Comparison of ENCODE assay signal across 9 cellular contexts in genomic region chr3:165196577-165197561, GRCh38. TPM values are rescaled to one million over a fixed set of nuclear protein-coding genes. Genes with fewer than 3 reads are reported as not detected.
DNase-seq lines count a peak whose midpoint lies in the region; ATAC-seq and TF ChIP-seq lines count a peak whose summit lies in the region.
"Had no signal": no experiment of that assay in that cellular context is flagged by ENCODE, and none has a peak within 500 bp of the region (broad histone marks: within the 10 kb centered on the region; RNA-seq: fewer than 3 reads in every experiment).

No MANE protein-coding gene starts in this region.

- H3K9ac ChIP-seq in rectal smooth muscle tissue (ENCODE audit: low read length): no peak overlapping the region

- H3K27ac ChIP-seq in Panc1 (ENCODE audit: low read length) (no peak overlapping the region), rectal smooth muscle tissue (ENCODE audit: low read depth, low read length) (no peak overlapping the region)

- BruUV-seq in Panc1 (replicated peaks; lab: Mats Ljungman, UMichigan): no TSS peak

- no peaks in the 10 kb centered on the region for H3K9me3 ChIP-seq in Panc1 (ENCODE audit: control insufficient read depth, insufficient read depth, low read depth, low read length)

- H3K4me3 ChIP-seq in H7 (ENCODE audit: insufficient read depth, low read depth, low read length) (peak overlapping the region; percentile 54), Panc1 (ENCODE audit: low read depth in 2 of 2, low read length in 2 of 2) (peak overlapping the region; percentile 33 to 54), rectal smooth muscle tissue (ENCODE audit: low read length) (peak overlapping the region; percentile 70)

- POLR2A ChIA-PET in Panc1 (lab: Charles Lee): no interaction called here

- peaks cover 19% of the 10 kb centered on the region for H3K4me1 ChIP-seq in Panc1 (ENCODE audit: control insufficient read depth, insufficient read depth, low read length)
- peaks cover 10% of the 10 kb centered on the region for H3K4me1 ChIP-seq in rectal smooth muscle tissue (ENCODE audit: control insufficient read depth, insufficient read depth, low read length)

- CTCF ChIA-PET in Panc1 (lab: Charles Lee): no interaction called here

- TF ChIP-seq CTCF in Panc1 (IDR thresholded peaks at IDR 0.05): no peak

- no peaks in the 10 kb centered on the region for H3K36me3 ChIP-seq in H7 (replicated peaks; ENCODE audit: control insufficient read depth, insufficient read depth, low read length)
- H3K36me3 ChIP-seq in Panc1 (ENCODE audit: control insufficient read depth, insufficient read depth, low read length): no peaks in the 10 kb centered on the region
- no peaks in the 10 kb centered on the region for H3K36me3 ChIP-seq in rectal smooth muscle tissue (ENCODE audit: control insufficient read depth, insufficient read depth, low read length)

- in situ Hi-C loops in Panc1 (cut with HindIII; ENCODE audit: low pct_unique_long_range_greater_than_20kb, low sequenced_read_pairs): no loop called here

- ATAC-seq in Panc1: peak; percentile 24

- H3K27me3 ChIP-seq in H7 (ENCODE audit: control insufficient read depth, insufficient read depth, low read length) (peaks cover 62% of the 10 kb centered on the region), Panc1 (ENCODE audit: control insufficient read depth, insufficient read depth, low read length) (peaks cover 47% of the 10 kb centered on the region), rectal smooth muscle tissue (ENCODE audit: control insufficient read depth, insufficient read depth, low read length) (peaks cover 23% of the 10 kb centered on the region)

- DNase-seq in H7 (peak; percentile 61), Panc1 (ENCODE audit: low read depth, low spot score) (no peak), globus pallidus (ENCODE audit: low spot score) (peak; percentile 17), T-helper 2 cell (no peak)
- DNase-seq in stimulated activated CD4-positive, alpha-beta T cell treated with anti-CD3 and anti-CD28 coated beads, Interleukin-4, amount 100 ng/mL, for 24 hours: no peak
- DNase-seq in stimulated activated naive CD4-positive, alpha-beta T cell (lab: John Stamatoyannopoulos, UW): no peak
- no peak for DNase-seq in effector CD8-positive, alpha-beta T cell (lab: John Stamatoyannopoulos, UW)

- intact Hi-C loops in Panc1 (cut with micrococcal nuclease; ENCODE audit: unreplicated experiment): no loop called here

RNA-seq across cellular contexts. Expression of gene SLITRK3, which starts 0.7 kb away (rescaled TPM):
- 0.04 and 0.07 TPM in 2 replicates for total RNA-seq in H7 (2014; rRNA removed; shearing (Covaris generic))
- total RNA-seq in Panc1 (2021; ENCODE audit: unreplicated experiment): not detected
- polyA plus RNA-seq in Panc1 (2012; ENCODE audit: insufficient read length): not detected
- polyA plus RNA-seq: IgD-negative memory B cell had no signal

Comparison
In these comparisons a context has a peak if more than half of its experiments do, and no peak if none do; other contexts are left out.
1. DNase-seq: peak in H7 (single experiment) and globus pallidus (single experiment); none in Panc1 (single experiment), stimulated activated CD4-positive, alpha-beta T cell treated with anti-CD3 and anti-CD28 coated beads, Interleukin-4, amount 100 ng/mL, for 24 hours (single experiment), stimulated activated naive CD4-positive, alpha-beta T cell (0 of 6), T-helper 2 cell (0 of 5) and effector CD8-positive, alpha-beta T cell (single experiment).
2. Peak in every context shown above with its lines, with median percentiles within 50 percentile points of each other: H3K4me3 ChIP-seq.